In genomic region chr10:119489572-119490326, GRCh38 we compare ENCODE assay signal across 1 cellular context.
TF ChIP-seq lines count a peak whose summit lies in the region.

No MANE protein-coding gene starts in this region.

TF ChIP-seq in HEK293, 187 proteins besides CTCF, POLR2A, EP300 and RAD21 (continues in another document):
- TF ChIP-seq ZNF18 (tag by site-specific recombination; IDR thresholded peaks at IDR 0.05) (no peak), PRDM10 (tag by site-specific recombination; IDR thresholded peaks at IDR 0.05) (peak; percentile 31; the same call in 1 of the 2 replicates), ZFP3 (tag by site-specific recombination; IDR thresholded peaks at IDR 0.05; ENCODE audit: low read depth) (no peak), ZNF169 (tag by site-specific recombination; IDR thresholded peaks at IDR 0.05) (no peak), ZNF155 (tag by site-specific recombination; IDR thresholded peaks at IDR 0.05) (no peak), MEIS1 (CRISPR knock-in tag; IDR thresholded peaks at IDR 0.05; ENCODE audit: borderline replicate concordance) (no peak), AEBP2 (tag by site-specific recombination; IDR thresholded peaks at IDR 0.05; ENCODE audit: borderline replicate concordance) (no peak), ZNF624 (tag by site-specific recombination; IDR thresholded peaks at IDR 0.05) (no peak), GLIS2 (tag by site-specific recombination; IDR thresholded peaks at IDR 0.05) (peak; percentile 67; the same call in 1 of the 2 replicates), ZNF292 (tag by site-specific recombination; IDR thresholded peaks at IDR 0.05; ENCODE audit: borderline replicate concordance, low read depth) (no peak), YY2 (tag by site-specific recombination; IDR thresholded peaks at IDR 0.05) (no peak), ZSCAN18 (tag by site-specific recombination; IDR thresholded peaks at IDR 0.05) (no peak), KLF10 (tag by site-specific recombination; IDR thresholded peaks at IDR 0.05) (peak; percentile 46; the same call in 1 of the 2 replicates), ZNF24 (tag by site-specific recombination; IDR thresholded peaks at IDR 0.05) (peak; percentile 43; the same call in 1 of the 2 replicates), ZNF133 (tag by site-specific recombination; IDR thresholded peaks at IDR 0.05) (no peak), ZBTB1 (tag by site-specific recombination; IDR thresholded peaks at IDR 0.05) (no peak), SALL2 (tag by site-specific recombination; IDR thresholded peaks at IDR 0.05; ENCODE audit: borderline replicate concordance) (no peak), ZNF555 (tag by site-specific recombination; conservative IDR thresholded peaks at IDR 0.05) (no peak), ZNF692 (tag by site-specific recombination; IDR thresholded peaks at IDR 0.05) (peak; percentile 71; the same call in 1 of the 2 replicates), ZNF501 (tag by site-specific recombination; IDR thresholded peaks at IDR 0.05) (no peak), ZNF449 (tag by site-specific recombination; IDR thresholded peaks at IDR 0.05) (no peak), ZNF335 (tag by site-specific recombination; conservative IDR thresholded peaks at IDR 0.05) (peak; percentile 99), ZNF23 (tag by site-specific recombination; IDR thresholded peaks at IDR 0.05; ENCODE audit: borderline replicate concordance) (no peak), ZNF670 (tag by site-specific recombination; IDR thresholded peaks at IDR 0.05; ENCODE audit: low read depth) (no peak), RBAK (tag by site-specific recombination; IDR thresholded peaks at IDR 0.05) (no peak), FEZF1 (tag by site-specific recombination; IDR thresholded peaks at IDR 0.05) (no peak), ZNF580 (tag by site-specific recombination; IDR thresholded peaks at IDR 0.05) (no peak), SP3 (tag by site-specific recombination; IDR thresholded peaks at IDR 0.05) (peak; percentile 44; the same call in 1 of the 2 replicates), ZFP41 (tag by site-specific recombination; IDR thresholded peaks at IDR 0.05; ENCODE audit: borderline replicate concordance) (no peak), HIC1 (tag by site-specific recombination; IDR thresholded peaks at IDR 0.05) (no peak), ZNF248 (tag by site-specific recombination; IDR thresholded peaks at IDR 0.05) (no peak), ZNF211 (tag by site-specific recombination; IDR thresholded peaks at IDR 0.05; ENCODE audit: low read depth) (no peak), SP7 (tag by site-specific recombination; IDR thresholded peaks at IDR 0.05) (peak; percentile 49; the same call in 1 of the 2 replicates), ZNF146 (tag by site-specific recombination; IDR thresholded peaks at IDR 0.05) (no peak), HOXC10 (CRISPR knock-in tag; IDR thresholded peaks at IDR 0.05) (no peak), ZNF639 (tag by site-specific recombination; IDR thresholded peaks at IDR 0.05) (no peak), IKZF3 (tag by site-specific recombination; IDR thresholded peaks at IDR 0.05) (peak; percentile 48; the same call in 1 of the 2 replicates), ZNF48 (tag by site-specific recombination; IDR thresholded peaks at IDR 0.05) (no peak), ZNF394 (tag by site-specific recombination; IDR thresholded peaks at IDR 0.05; ENCODE audit: borderline replicate concordance) (peak; percentile 44; the same call in 1 of the 2 replicates), ZNF549 (tag by site-specific recombination; IDR thresholded peaks at IDR 0.05) (no peak), HOXD13 (CRISPR knock-in tag; IDR thresholded peaks at IDR 0.05; ENCODE audit: borderline replicate concordance) (no peak), OVOL3 (tag by site-specific recombination; IDR thresholded peaks at IDR 0.05) (no peak), TRIM28 (IDR thresholded peaks at IDR 0.05; ENCODE audit: borderline replicate concordance, low read length) (no peak), ZSCAN5A (tag by site-specific recombination; IDR thresholded peaks at IDR 0.05) (no peak), ZNF654 (tag by site-specific recombination; IDR thresholded peaks at IDR 0.05; ENCODE audit: low read depth) (peak; percentile 64)
